ENCODE assay signal across 1 cellular context in the genomic region with DNA sequence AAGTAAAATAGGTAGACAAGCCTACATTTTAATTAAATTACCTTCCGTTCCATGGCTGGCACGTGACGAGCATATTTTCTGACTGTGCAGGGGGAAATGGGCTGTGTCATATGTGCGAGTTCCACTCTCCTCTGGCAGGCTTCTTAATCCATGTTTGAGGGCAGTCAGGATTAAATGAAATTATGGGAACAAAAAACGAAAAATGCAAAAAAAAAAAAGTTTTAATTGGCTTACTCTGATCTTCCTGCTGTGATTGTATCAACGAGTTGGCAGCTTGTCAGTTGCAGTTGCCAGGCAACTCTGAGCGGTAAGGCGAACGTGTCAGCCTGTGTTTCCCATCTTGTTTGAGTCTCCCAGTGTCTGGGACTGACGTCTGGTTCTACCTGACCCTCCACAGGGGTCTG.
TF ChIP-seq lines count a peak whose summit lies in the region.

No MANE protein-coding gene starts in this region.

TF ChIP-seq in HepG2, 621 proteins besides CTCF, POLR2A, EP300 and RAD21 (continued from another document):
- TF ChIP-seq, protein P1, sequence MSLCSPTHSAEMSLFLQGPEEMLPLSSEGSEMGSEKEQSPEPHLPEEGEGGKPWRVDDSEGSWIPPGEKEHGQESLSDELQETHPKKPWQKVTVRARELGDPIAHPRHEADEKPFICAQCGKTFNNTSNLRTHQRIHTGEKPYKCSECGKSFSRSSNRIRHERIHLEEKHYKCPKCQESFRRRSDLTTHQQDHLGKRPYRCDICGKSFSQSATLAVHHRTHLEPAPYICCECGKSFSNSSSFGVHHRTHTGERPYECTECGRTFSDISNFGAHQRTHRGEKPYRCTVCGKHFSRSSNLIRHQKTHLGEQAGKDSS (CRISPR knock-in tag; IDR thresholded peaks at IDR 0.05; ENCODE audit: borderline replicate concordance, low read depth), result no peak
- TF ChIP-seq CAMTA2 (CRISPR knock-in tag; IDR thresholded peaks at IDR 0.05; ENCODE audit: borderline replicate concordance) (no peak), SNAPC2 (CRISPR knock-in tag; IDR thresholded peaks at IDR 0.05) (no peak), AGO2 (optimal IDR thresholded peaks at IDR 0.05; ENCODE audit: low read depth, low read length) (no peak), IRF2 (CRISPR knock-in tag; IDR thresholded peaks at IDR 0.05) (no peak)
- TF ChIP-seq, protein P2, sequence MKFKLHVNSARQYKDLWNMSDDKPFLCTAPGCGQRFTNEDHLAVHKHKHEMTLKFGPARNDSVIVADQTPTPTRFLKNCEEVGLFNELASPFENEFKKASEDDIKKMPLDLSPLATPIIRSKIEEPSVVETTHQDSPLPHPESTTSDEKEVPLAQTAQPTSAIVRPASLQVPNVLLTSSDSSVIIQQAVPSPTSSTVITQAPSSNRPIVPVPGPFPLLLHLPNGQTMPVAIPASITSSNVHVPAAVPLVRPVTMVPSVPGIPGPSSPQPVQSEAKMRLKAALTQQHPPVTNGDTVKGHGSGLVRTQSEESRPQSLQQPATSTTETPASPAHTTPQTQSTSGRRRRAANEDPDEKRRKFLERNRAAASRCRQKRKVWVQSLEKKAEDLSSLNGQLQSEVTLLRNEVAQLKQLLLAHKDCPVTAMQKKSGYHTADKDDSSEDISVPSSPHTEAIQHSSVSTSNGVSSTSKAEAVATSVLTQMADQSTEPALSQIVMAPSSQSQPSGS (CRISPR knock-in tag; IDR thresholded peaks at IDR 0.05), result no peak
- TF ChIP-seq, protein P3, sequence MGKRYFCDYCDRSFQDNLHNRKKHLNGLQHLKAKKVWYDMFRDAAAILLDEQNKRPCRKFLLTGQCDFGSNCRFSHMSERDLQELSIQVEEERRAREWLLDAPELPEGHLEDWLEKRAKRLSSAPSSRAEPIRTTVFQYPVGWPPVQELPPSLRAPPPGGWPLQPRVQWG (CRISPR knock-in tag; IDR thresholded peaks at IDR 0.05; ENCODE audit: borderline replicate concordance, low read depth), result no peak
- TF ChIP-seq, protein P4, sequence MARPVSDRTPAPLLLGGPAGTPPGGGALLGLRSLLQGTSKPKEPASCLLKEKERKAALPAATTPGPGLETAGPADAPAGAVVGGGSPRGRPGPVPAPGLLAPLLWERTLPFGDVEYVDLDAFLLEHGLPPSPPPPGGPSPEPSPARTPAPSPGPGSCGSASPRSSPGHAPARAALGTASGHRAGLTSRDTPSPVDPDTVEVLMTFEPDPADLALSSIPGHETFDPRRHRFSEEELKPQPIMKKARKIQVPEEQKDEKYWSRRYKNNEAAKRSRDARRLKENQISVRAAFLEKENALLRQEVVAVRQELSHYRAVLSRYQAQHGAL (CRISPR knock-in tag; IDR thresholded peaks at IDR 0.05; ENCODE audit: not compliant biosample characterization), result no peak
